ENCODE assay signal across 12 cellular contexts in the genomic region with DNA sequence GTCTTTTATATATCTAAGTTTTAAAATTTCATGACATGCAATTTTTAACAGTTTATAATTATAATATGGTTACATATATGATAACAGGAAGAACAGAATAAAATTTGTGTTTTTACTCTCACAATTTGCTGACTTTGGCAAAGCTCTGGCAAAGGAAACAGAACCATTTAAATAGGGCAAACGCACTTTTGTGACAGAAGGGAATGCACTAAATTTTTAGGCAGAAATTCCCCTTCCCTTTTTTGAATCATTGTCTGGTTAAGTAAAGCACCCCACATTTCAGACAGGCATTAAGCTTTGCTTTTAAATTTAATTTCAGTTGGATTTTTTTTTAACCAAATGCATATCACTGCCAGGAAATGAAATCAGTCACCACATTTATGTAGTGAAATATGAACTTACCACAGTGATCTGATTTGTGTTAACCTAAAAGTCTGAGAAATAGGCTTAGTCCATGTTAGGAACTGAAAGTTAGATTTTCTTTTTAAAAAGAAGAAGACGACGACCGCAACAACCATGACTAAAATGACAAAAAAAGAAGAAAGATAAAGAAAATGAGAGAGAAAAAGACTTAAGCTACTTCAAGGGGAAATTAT. TPM values are rescaled to one million over a fixed set of nuclear protein-coding genes. Genes with fewer than 3 reads are reported as not detected.
DNase-seq lines count a peak whose midpoint lies in the region; ATAC-seq and TF ChIP-seq lines count a peak whose summit lies in the region.
"Had no signal": no experiment of that assay in that cellular context is flagged by ENCODE, and none has a peak within 500 bp of the region (broad histone marks: within the 10 kb centered on the region; RNA-seq: fewer than 3 reads in every experiment).

No MANE protein-coding gene starts in this region.

- intact Hi-C loops in PC-9 (cut with micrococcal nuclease; ENCODE audit: unreplicated experiment), result no loop called here

- peak overlapping the region; percentile 88 for H3K27ac Mint-ChIP-seq in activated naive CD4-positive, alpha-beta T cell treated with anti-CD3 and anti-CD28 coated beads, Interleukin-2, amount 50 U/mL, for 24 hours
- H3K27ac Mint-ChIP-seq in activated naive CD8-positive, alpha-beta T cell treated with anti-CD3 and anti-CD28 coated beads, Interleukin-2, amount 10 ng/mL, durations not matched to agents 7 days and 5 days, result peak overlapping the region; percentile 88

- no peaks in the 10 kb centered on the region for H3K27me3 ChIP-seq in PC-9 (ENCODE audit: insufficient read depth, low read depth)

- POLR2A ChIA-PET in activated naive CD8-positive, alpha-beta T cell treated with anti-CD3 and anti-CD28 coated beads, Interleukin-2, amount 10 ng/mL, durations not matched to agents 7 days and 5 days (lab: Charles Lee), result interaction anchor here (0.6 to 1.1 kb wide), 3 partner anchors 10 to 223 kb away, joined by 3 to 5 read pairs (median 4); no protein-coding TSS in a partner anchor
- POLR2A ChIA-PET in PC-9 (lab: Charles Lee; ENCODE audit: unreplicated experiment), result no interaction called here

- H3K9me3 ChIP-seq in PC-9 (ENCODE audit: insufficient read depth, low read depth), result no peaks in the 10 kb centered on the region

- peaks cover 10% of the 10 kb centered on the region for H3K79me2 ChIP-seq in PC-9 (ENCODE audit: low read depth)

- no peaks in the 10 kb centered on the region for H3K9me3 Mint-ChIP-seq in activated naive CD4-positive, alpha-beta T cell treated with anti-CD3 and anti-CD28 coated beads, Interleukin-2, amount 50 U/mL, for 24 hours
- H3K9me3 Mint-ChIP-seq in activated naive CD8-positive, alpha-beta T cell treated with anti-CD3 and anti-CD28 coated beads, Interleukin-2, amount 10 ng/mL, durations not matched to agents 7 days and 5 days, result no peaks in the 10 kb centered on the region
- H3K9me3 Mint-ChIP-seq: neural crest cell had no signal

- peak overlapping the region; percentile 82 for H3K4me3 Mint-ChIP-seq in activated naive CD4-positive, alpha-beta T cell treated with anti-CD3 and anti-CD28 coated beads, Interleukin-2, amount 50 U/mL, for 24 hours
- H3K4me3 Mint-ChIP-seq in activated naive CD8-positive, alpha-beta T cell treated with anti-CD3 and anti-CD28 coated beads, Interleukin-2, amount 10 ng/mL, durations not matched to agents 7 days and 5 days, result peak overlapping the region; percentile 75
- H3K4me3 Mint-ChIP-seq: neural crest cell had no signal

- no peak overlapping the region for H3K27ac ChIP-seq in PC-9

- H3K4me1 Mint-ChIP-seq in activated naive CD4-positive, alpha-beta T cell treated with anti-CD3 and anti-CD28 coated beads, Interleukin-2, amount 50 U/mL, for 24 hours, result peaks cover 89% of the 10 kb centered on the region
- peaks cover 42% of the 10 kb centered on the region for H3K4me1 Mint-ChIP-seq in activated naive CD8-positive, alpha-beta T cell treated with anti-CD3 and anti-CD28 coated beads, Interleukin-2, amount 10 ng/mL, durations not matched to agents 7 days and 5 days
- H3K4me1 Mint-ChIP-seq: neural crest cell had no signal

- CTCF ChIA-PET in PC-9 (lab: Charles Lee), result no interaction called here

- no peak for DNase-seq in activated naive CD4-positive, alpha-beta T cell treated with Interleukin-2 at 50 U/mL for 16 hours
- no peak for DNase-seq in activated naive CD8-positive, alpha-beta T cell treated with anti-CD3 and anti-CD28 coated beads, Interleukin-2, amount 10 ng/mL, durations not matched to agents 7 days and 5 days
- no peak for DNase-seq in NK-92 treated with Interleukin-12 subunit alpha and Interleukin-12 subunit beta, amount 100 ng/mL, for 24 hours (lab: John Stamatoyannopoulos, UW)
- DNase-seq in GM20000 (ENCODE audit: low spot score) (no peak), PC-9 (no peak), AG08396 (ENCODE audit: low spot score) (no peak)
- DNase-seq: SHP77 treated with DMSO at 0.1 percent for 48 hours had no signal

- H3K4me2 ChIP-seq in PC-9, result no peak overlapping the region

- TF ChIP-seq CTCF in GM20000 (IDR thresholded peaks at IDR 0.05; ENCODE audit: extremely low read depth, missing control alignments), result no peak
- TF ChIP-seq CTCF in PC-9 (conservative IDR thresholded peaks at IDR 0.05), result no peak

- BruUV-seq in PC-9 (replicated peaks; lab: Mats Ljungman, UMichigan), result no TSS peak

- peak; percentile 36 for ATAC-seq in HG03108 (IDR thresholded peaks at IDR 0.05; ENCODE audit: unreplicated experiment)
- peak; percentile 82 for ATAC-seq in activated naive CD8-positive, alpha-beta T cell treated with anti-CD3 and anti-CD28 coated beads, Interleukin-2, amount 10 ng/mL, durations not matched to agents 7 days and 5 days (ENCODE audit: low read depth)

- H3K9me2 ChIP-seq in PC-9 (ENCODE audit: insufficient read depth), result no peaks in the 10 kb centered on the region

- peaks cover 35% of the 10 kb centered on the region for H4K20me1 ChIP-seq in PC-9 (ENCODE audit: insufficient read depth)

- H3K4me1 ChIP-seq in PC-9 (replicated peaks; ENCODE audit: insufficient read depth), result no peaks in the 10 kb centered on the region

- peaks cover 30% of the 10 kb centered on the region for H3K36me3 Mint-ChIP-seq in activated naive CD4-positive, alpha-beta T cell treated with anti-CD3 and anti-CD28 coated beads, Interleukin-2, amount 50 U/mL, for 24 hours
- peaks cover 30% of the 10 kb centered on the region for H3K36me3 Mint-ChIP-seq in activated naive CD8-positive, alpha-beta T cell treated with anti-CD3 and anti-CD28 coated beads, Interleukin-2, amount 10 ng/mL, durations not matched to agents 7 days and 5 days

- H2AFZ ChIP-seq in PC-9, result no peak overlapping the region

- H3K4me3 ChIP-seq in PC-9, result no peak overlapping the region

- H3K36me3 ChIP-seq in PC-9 (ENCODE audit: low read depth), result peaks cover 15% of the 10 kb centered on the region; the same call in 1 of the 2 replicates

- peaks cover 6% of the 10 kb centered on the region for H3F3A ChIP-seq in PC-9 (ENCODE audit: insufficient read depth, low read depth)

- H3K27me3 Mint-ChIP-seq in activated naive CD4-positive, alpha-beta T cell treated with anti-CD3 and anti-CD28 coated beads, Interleukin-2, amount 50 U/mL, for 24 hours, result no peaks in the 10 kb centered on the region
- no peaks in the 10 kb centered on the region for H3K27me3 Mint-ChIP-seq in activated naive CD8-positive, alpha-beta T cell treated with anti-CD3 and anti-CD28 coated beads, Interleukin-2, amount 10 ng/mL, durations not matched to agents 7 days and 5 days

RNA-seq across cellular contexts. Expression of a gene that starts 10.8 kb away (rescaled TPM):
- total RNA-seq in activated naive CD8-positive, alpha-beta T cell treated with anti-CD3 and anti-CD28 coated beads, Interleukin-2, amount 10 ng/mL, durations not matched to agents 7 days and 5 days, result 10 to 100 TPM; 36.4 to 44.9 TPM
- not detected in 2 replicates for total RNA-seq in PC-9 (2021)
- total RNA-seq: neural crest cell had no signal

RNA-seq across cellular contexts. Expression of a gene that starts 38.2 kb away (rescaled TPM):
- 10 to 100 TPM; 25.5 to 25.9 TPM for total RNA-seq in activated naive CD8-positive, alpha-beta T cell treated with anti-CD3 and anti-CD28 coated beads, Interleukin-2, amount 10 ng/mL, durations not matched to agents 7 days and 5 days
- total RNA-seq in PC-9 (2021), result not detected in 2 replicates
- total RNA-seq: glomerular endothelial cell, LHCN-M2, neural crest cell had no signal

Comparison
In these comparisons a context has a peak if more than half of its experiments do, and no peak if none do; other contexts are left out.
1. RNA of a gene that starts 10.8 kb away (total RNA-seq): 36.4 to 44.9 TPM in activated naive CD8-positive, alpha-beta T cell treated with anti-CD3 and anti-CD28 coated beads, Interleukin-2, amount 10 ng/mL, durations not matched to agents 7 days and 5 days; not detected in PC-9; every median in the first group is over 10 times any median in the second.
2. RNA of a gene that starts 38.2 kb away (total RNA-seq): 25.5 to 25.9 TPM in activated naive CD8-positive, alpha-beta T cell treated with anti-CD3 and anti-CD28 coated beads, Interleukin-2, amount 10 ng/mL, durations not matched to agents 7 days and 5 days; not detected in PC-9; every median in the first group is over 10 times any median in the second.